8 cellular contexts compared by ENCODE assay signal in genomic region chr20:50283922-50284810, GRCh38.
A peak's percentile ranks its signal among the peaks of the same experiment; 100 is the strongest.
DNase-seq lines count a peak whose midpoint lies in the region; ATAC-seq and TF ChIP-seq lines count a peak whose summit lies in the region.

No MANE protein-coding gene starts in this region.

- no peak overlapping the region for H3K4me2 ChIP-seq in IMR-90 (ENCODE audit: low read depth, low read length)

- in situ Hi-C loops in IMR-90 (cut with MboI; ENCODE audit: low sequenced_read_pairs), result no loop called here
- in situ Hi-C loops in brain microvascular endothelial cell (cut with HindIII; ENCODE audit: low pct_ligation_motif_present, low sequenced_read_pairs), result no loop called here

- peak overlapping the region; percentile 99 for H4K91ac ChIP-seq in IMR-90 (ENCODE audit: insufficient read depth, low read depth, low read length)

- H3K27me3 Mint-ChIP-seq in endodermal cell (ENCODE audit: insufficient read depth), result no peaks in the 10 kb centered on the region

- H3K4me1 Mint-ChIP-seq in endodermal cell, result no peaks in the 10 kb centered on the region

- H3K9me3 Mint-ChIP-seq in endodermal cell, result no peaks in the 10 kb centered on the region

- peak overlapping the region; percentile 99 for H2BK20ac ChIP-seq in IMR-90 (ENCODE audit: low read depth, low read length)

- DNase-seq in 8988T, result peak; percentile 65
- DNase-seq in IMR-90, result peak; percentile 66
- no peak for DNase-seq in brain microvascular endothelial cell
- DNase-seq in mucosa of gallbladder (ENCODE audit: low spot score), result peak; percentile 57
- no peak for DNase-seq in NCI-H526 (lab: John Stamatoyannopoulos, UW)
- no peak for DNase-seq in endodermal cell
- no peak for DNase-seq in NCI-H187 (lab: John Stamatoyannopoulos, UW)

- H3K27me3 ChIP-seq in IMR-90 (ENCODE audit: control insufficient read depth, insufficient read depth, low read length) (no peaks in the 10 kb centered on the region), brain microvascular endothelial cell (replicated peaks) (no peaks in the 10 kb centered on the region), endodermal cell (ENCODE audit: control insufficient read depth, insufficient read depth, low read length, poor library complexity, severe bottlenecking) (no peaks in the 10 kb centered on the region)

- peaks cover 40% of the 10 kb centered on the region for H3K9me1 ChIP-seq in IMR-90 (ENCODE audit: insufficient read depth, low read length)

- 49% methylated on average over 8 of the region's 24 CpGs; no CpG with 5 or more reads in 1 of the 2 experiments for WGBS in IMR-90 (ENCODE audit: extremely low coverage in 2 of 2, insufficient read length in 1 of 2), 2 experiments
- 80 to 89% methylated on average over 14 to 24 of the region's 24 CpGs for WGBS in endodermal cell (ENCODE audit: insufficient coverage in 1 of 2, insufficient read length in 1 of 2), 2 experiments

- no peak overlapping the region for H3K27ac Mint-ChIP-seq in endodermal cell

- peak overlapping the region; percentile 96 for H2BK5ac ChIP-seq in IMR-90 (ENCODE audit: low read depth, low read length, poor library complexity, severe bottlenecking)

- no peak overlapping the region; the same call in 1 of the 2 replicates for H3K56ac ChIP-seq in IMR-90 (ENCODE audit: extremely low read depth, insufficient read depth, low read length)

- H3K36me3 ChIP-seq in IMR-90 (ENCODE audit: control insufficient read depth, insufficient read depth, low read length) (no peaks in the 10 kb centered on the region), brain microvascular endothelial cell (replicated peaks) (no peaks in the 10 kb centered on the region), endodermal cell (ENCODE audit: control insufficient read depth, insufficient read depth, low read length) (no peaks in the 10 kb centered on the region)

- H3K23ac ChIP-seq in IMR-90 (ENCODE audit: low read depth, low read length), result peak overlapping the region; percentile 69

- peak overlapping the region; percentile 93 for H2AK9ac ChIP-seq in IMR-90 (replicated peaks; ENCODE audit: low read depth, low read length, poor library complexity)

- H3K4me1 ChIP-seq in IMR-90 (ENCODE audit: control insufficient read depth, insufficient read depth, low read length) (peaks cover 36% of the 10 kb centered on the region), endodermal cell (ENCODE audit: control insufficient read depth, insufficient read depth, low read length) (no peaks in the 10 kb centered on the region)

- CTCF ChIA-PET in IMR-90 (lab: Yijun Ruan, JAX), result interaction anchor here (0.6 to 1.9 kb wide), 4 partner anchors 21 to 180 kb away, joined by 3 to 7 read pairs (median 4); no protein-coding TSS in a partner anchor

- H4K5ac ChIP-seq in IMR-90 (ENCODE audit: low read depth, low read length), result peak overlapping the region; percentile 94

- H3K4me3 ChIP-seq in IMR-90 (ENCODE audit: insufficient read depth, low read depth, low read length), result no peak overlapping the region
- no peak overlapping the region for H3K4me3 ChIP-seq in brain microvascular endothelial cell (ENCODE audit: low read depth, low read length)
- no peak overlapping the region for H3K4me3 ChIP-seq in endodermal cell (ENCODE audit: low read length)

- H3K14ac ChIP-seq in IMR-90 (replicated peaks; ENCODE audit: low read depth, low read length), result peak overlapping the region; percentile 89

- H3K27ac ChIP-seq in IMR-90 (ENCODE audit: insufficient read depth, low read length), result peak overlapping the region; percentile 96
- H3K27ac ChIP-seq in brain microvascular endothelial cell, result peak overlapping the region; percentile 64
- no peak overlapping the region for H3K27ac ChIP-seq in endodermal cell (ENCODE audit: low read depth, low read length)

- peaks cover 0 to 26% of the 10 kb centered on the region in 2 experiments; a peak in 2 of 4 replicates for H3K79me1 ChIP-seq in IMR-90 (ENCODE audit: low read depth in 1 of 2, low read length in 2 of 2)

- ATAC-seq in IMR-90 (ENCODE audit: low read depth) (peak; percentile 10; the same call in 1 of the 2 replicates), HG03432 (IDR thresholded peaks at IDR 0.05; ENCODE audit: unreplicated experiment) (no peak)

- intact Hi-C loops in IMR-90 (cut with micrococcal nuclease), result no loop called here

- H3K18ac ChIP-seq in IMR-90 (ENCODE audit: low read depth, low read length), result peak overlapping the region; percentile 95

- TF ChIP-seq POLR2A in IMR-90 (IDR thresholded peaks at IDR 0.05; ENCODE audit: low read depth, low read length), result no peak; the same call in 1 of the 2 replicates

- H3K4ac ChIP-seq in IMR-90 (ENCODE audit: low read depth, low read length), result peak overlapping the region; percentile 97

- H2AK5ac ChIP-seq in IMR-90 (ENCODE audit: low read depth, low read length), result peak overlapping the region; percentile 98

- peak overlapping the region; percentile 88; the same call in 2 of the 3 replicates for H2BK15ac ChIP-seq in IMR-90 (ENCODE audit: low read depth, low read length)

- BruUV-seq in IMR-90 (replicated peaks; lab: Mats Ljungman, UMichigan), result no TSS peak

- no peaks in the 10 kb centered on the region for H4K20me1 ChIP-seq in IMR-90 (ENCODE audit: insufficient read depth, low read length)

- H4K8ac ChIP-seq in IMR-90 (ENCODE audit: low read depth in 2 of 2, low read length in 2 of 2), result peak overlapping the region; percentile 91 to 97

- peak overlapping the region; percentile 77 for H2AFZ ChIP-seq in IMR-90 (replicated peaks; ENCODE audit: low read length, poor library complexity)

- H3K9ac ChIP-seq in IMR-90 (ENCODE audit: low read depth, low read length) (peak overlapping the region; percentile 62), endodermal cell (ENCODE audit: extremely low read depth, low read length, poor library complexity, severe bottlenecking) (no peak overlapping the region)

- H2BK120ac ChIP-seq in IMR-90 (ENCODE audit: low read depth, low read length), result peak overlapping the region; percentile 99

- no peak overlapping the region for H3K4me3 Mint-ChIP-seq in endodermal cell

- TF ChIP-seq CTCF in IMR-90 (conservative IDR thresholded peaks at IDR 0.05; ENCODE audit: low read depth, low read length) (no peak), brain microvascular endothelial cell (IDR thresholded peaks at IDR 0.05; ENCODE audit: low read depth, low read length, missing control alignments) (no peak), endodermal cell (conservative IDR thresholded peaks at IDR 0.05) (no peak)

- H3K9me3 ChIP-seq in IMR-90 (ENCODE audit: control insufficient read depth, insufficient read depth, low read length), result no peaks in the 10 kb centered on the region
- no peaks in the 10 kb centered on the region for H3K9me3 ChIP-seq in endodermal cell (ENCODE audit: control insufficient read depth, low read length)

- H3K36me3 Mint-ChIP-seq in endodermal cell (ENCODE audit: low read depth), result no peaks in the 10 kb centered on the region

- TF ChIP-seq RAD21 in IMR-90 (IDR thresholded peaks at IDR 0.05; ENCODE audit: low read length), result no peak

- dilution Hi-C loops in IMR-90 (cut with HindIII; ENCODE audit: low sequenced_read_pairs, unreplicated experiment), result no loop called here

- POLR2A ChIA-PET in IMR-90 (lab: Charles Lee; ENCODE audit: unreplicated experiment), result interaction anchor here (1.7 kb wide), 1 partner anchor 21 kb away, joined by 10 read pairs; no protein-coding TSS in a partner anchor

TF ChIP-seq in IMR-90, 13 proteins besides CTCF, POLR2A, EP300 and RAD21:
- 0 out of 2 replicates have a peak, but pooled peaks have one; percentile 35 for TF ChIP-seq FOS (IDR thresholded peaks at IDR 0.05; ENCODE audit: low read depth, low read length)
- no peak for TF ChIP-seq RFX5 (IDR thresholded peaks at IDR 0.05; ENCODE audit: low read depth, low read length)
- peak; percentile 94 for TF ChIP-seq CEBPB (IDR thresholded peaks at IDR 0.05; ENCODE audit: low read depth, low read length)
- no peak for TF ChIP-seq SMC3 (IDR thresholded peaks at IDR 0.05; ENCODE audit: low read depth, low read length)

Comparison
In these comparisons a context has a peak if more than half of its experiments do, and no peak if none do; other contexts are left out.
1. DNase-seq: peak in 8988T (single experiment), IMR-90 (single experiment) and mucosa of gallbladder (single experiment); none in brain microvascular endothelial cell (single experiment), NCI-H526 (0 of 2), endodermal cell (single experiment) and NCI-H187 (0 of 2).